In genomic region chr10:59995862-59996261, GRCh38 we compare ENCODE assay signal across 30 cellular contexts.
DNase-seq lines count a peak whose midpoint lies in the region; ATAC-seq and TF ChIP-seq lines count a peak whose summit lies in the region.
"Had no signal": no experiment of that assay in that cellular context is flagged by ENCODE, and none has a peak within 500 bp of the region (broad histone marks: within the 10 kb centered on the region; RNA-seq: fewer than 3 reads in every experiment).

No MANE protein-coding gene starts in this region.

- no TSS peak for BruUV-seq in PC-3 (replicated peaks; lab: Mats Ljungman, UMichigan)

- H3K4me1 ChIP-seq in PC-3 (ENCODE audit: insufficient read depth, low read length) (peaks cover 32% of the 10 kb centered on the region), upper lobe of left lung (peaks cover 0 to 8% (median 3%) of the 10 kb centered on the region in 4 donors)
- H3K4me1 ChIP-seq: HAP-1 had no signal

- peak; percentile 38 for DNase-seq in PC-3
- DNase-seq in epithelial cell of prostate (ENCODE audit: low read depth, low spot score) = no peak
- DNase-seq in kidney tubule cell (ENCODE audit: low spot score) = peak; percentile 72
- no peak for DNase-seq in upper lobe of left lung
- DNase-seq in Ammon's horn (ENCODE audit: low spot score) = no peak
- DNase-seq in NCI-H187 (lab: John Stamatoyannopoulos, UW) = no peak
- DNase-seq in SW 1271 (lab: John Stamatoyannopoulos, UW) = no peak
- DNase-seq: activated CD4-positive, alpha-beta T cell treated with anti-CD3 and anti-CD28 coated beads for 4 hours; activated effector memory CD4-positive, alpha-beta T cell treated with Interleukin-2 at 50 U/mL for 16 hours; activated naive CD8-positive, alpha-beta T cell treated with anti-CD3 and anti-CD28 coated beads for 36 hours; activated T-cell treated with anti-CD3 and anti-CD28 coated beads, Interleukin-2, amount 50 U/mL, for 1 hour; anterior cingulate cortex; C1 segment of cervical spinal cord; central memory CD4-positive, alpha-beta T cell; DND-41; GF-D8; hippocampal formation; KG1; mesendoderm; NCI-H1105; NCI-H2029; NCI-H748 treated with DMSO at 0.1 percent for 48 hours; Peyer's patch; posterior cingulate gyrus; right cardiac atrium; SHP77; spleen; stimulated activated CD8-positive, alpha-beta memory T cell treated with anti-CD3 and anti-CD28 coated beads, Interleukin-4, amount 100 ng/mL, for 48 hours had no signal

- no peak overlapping the region for H3K9ac ChIP-seq in PC-3 (ENCODE audit: low read length)

- CTCF ChIA-PET in PC-3 (lab: Charles Lee) = no interaction called here

- H3K27me3 ChIP-seq in PC-3 (ENCODE audit: low read length) (no peaks in the 10 kb centered on the region), upper lobe of left lung (no peaks in the 10 kb centered on the region)
- H3K27me3 ChIP-seq: Peyer's patch had no signal

- intact Hi-C loops in PC-3 (cut with micrococcal nuclease) = no loop called here

- TF ChIP-seq CTCF in PC-3 (conservative IDR thresholded peaks at IDR 0.05; ENCODE audit: low read depth, low read length) = no peak
- TF ChIP-seq CTCF in upper lobe of left lung (IDR thresholded peaks at IDR 0.05) = no peak

- peak in 1 of 4 donors; percentile 38 for TF ChIP-seq EP300 in upper lobe of left lung (IDR thresholded peaks at IDR 0.05)

- H3K9me2 ChIP-seq in PC-3 (replicated peaks; ENCODE audit: low read length) = no peaks in the 10 kb centered on the region; the same call in 1 of the 2 replicates

- H3K4me3 ChIP-seq in PC-3 (ENCODE audit: low read length) (no peak overlapping the region), upper lobe of left lung (no peak overlapping the region)
- H3K4me3 ChIP-seq: HAP-1, Peyer's patch, spleen, thoracic aorta had no signal

- H2AFZ ChIP-seq in PC-3 (ENCODE audit: low read length) = no peak overlapping the region

- no peak for ATAC-seq in PC-3
- ATAC-seq in upper lobe of left lung (ENCODE audit: low FRiP score in 2 of 2) = peak in 1 of 2 donors; percentile 49
- ATAC-seq: right cardiac atrium had no signal

- POLR2A ChIA-PET in PC-3 (lab: Charles Lee; ENCODE audit: unreplicated experiment) = no interaction called here

- 0 out of 2 replicates have a peak, but pooled peaks cover 4% of the 10 kb centered on the region for H3K9me3 ChIP-seq in PC-3 (ENCODE audit: low read length)
- H3K9me3 ChIP-seq in upper lobe of left lung = no peaks in the 10 kb centered on the region
- H3K9me3 ChIP-seq: HAP-1, Peyer's patch, thoracic aorta had no signal

- TF ChIP-seq POLR2A in upper lobe of left lung (IDR thresholded peaks at IDR 0.05) = no peak

- no peaks in the 10 kb centered on the region for H3K36me3 ChIP-seq in PC-3 (ENCODE audit: low read depth, low read length)
- no peaks in the 10 kb centered on the region for H3K36me3 ChIP-seq in upper lobe of left lung
- H3K36me3 ChIP-seq: HAP-1, Peyer's patch, spleen, thoracic aorta had no signal

- H3K79me2 ChIP-seq in PC-3 (ENCODE audit: low read length) = no peaks in the 10 kb centered on the region

- H3K27ac ChIP-seq in PC-3 (ENCODE audit: low read length) = no peak overlapping the region
- H3K27ac ChIP-seq in epithelial cell of prostate = peak overlapping the region; percentile 45
- peak overlapping the region in 3 of 4 donors; percentile 42 to 57 (median 57) for H3K27ac ChIP-seq in upper lobe of left lung
- H3K27ac ChIP-seq: Peyer's patch, spleen, thoracic aorta had no signal

- no peaks in the 10 kb centered on the region for H4K20me1 ChIP-seq in PC-3 (ENCODE audit: low read length)

- no peak overlapping the region for H3K4me2 ChIP-seq in PC-3 (ENCODE audit: low read length)

- H3F3A ChIP-seq in PC-3 (ENCODE audit: low read length, unreplicated experiment) = peaks cover 4% of the 10 kb centered on the region

Comparison
In these comparisons a context has a peak if more than half of its experiments do, and no peak if none do; other contexts are left out.
1. DNase-seq: peak in PC-3 (single experiment) and kidney tubule cell (single experiment); none in epithelial cell of prostate (single experiment), upper lobe of left lung (0 of 2), Ammon's horn (single experiment), NCI-H187 (0 of 2) and SW 1271 (0 of 2).